In genomic region chr10:87342704-87343258, GRCh38 we compare ENCODE assay signal across 8 cellular contexts. TPM values are rescaled to one million over a fixed set of nuclear protein-coding genes. Genes with fewer than 3 reads are reported as not detected.
A peak's percentile ranks its signal among the peaks of the same experiment; 100 is the strongest.
DNase-seq lines count a peak whose midpoint lies in the region; ATAC-seq and TF ChIP-seq lines count a peak whose summit lies in the region.
"Not testable (repeated sequence)": the region's sequence is repeated elsewhere in the genome, so short reads cannot be mapped to it uniquely, and the experiment has no call there.

No MANE protein-coding gene starts in this region.

- not testable (repeated sequence) for H3K9me3 Mint-ChIP-seq in T-helper 1 cell treated with Interleukin-12 subunit alpha and Interleukin-12 subunit beta and Interleukin-4 antibody, amounts not matched to agents 30 μg/mL and 1 μg/mL, for 36 hours; activated naive CD8-positive, alpha-beta T cell treated with anti-CD3 and anti-CD28 coated beads, Interleukin-2, amount 50 U/mL, for 24 hours; progenitor cell of endocrine pancreas (ENCODE audit: low read depth)

- not testable (repeated sequence) for H3K36me3 ChIP-seq in tibial artery

- H3K4me1 ChIP-seq in tibial artery, result peaks cover 0 to 13% (median 3%) of the 10 kb centered on the region in 4 donors

- peaks cover 18% of the 10 kb centered on the region for H3K4me1 Mint-ChIP-seq in T-helper 1 cell treated with Interleukin-12 subunit alpha and Interleukin-12 subunit beta and Interleukin-4 antibody, amounts not matched to agents 30 μg/mL and 1 μg/mL, for 36 hours (ENCODE audit: low read depth)
- peaks cover 18% of the 10 kb centered on the region for H3K4me1 Mint-ChIP-seq in activated naive CD8-positive, alpha-beta T cell treated with anti-CD3 and anti-CD28 coated beads, Interleukin-2, amount 50 U/mL, for 24 hours
- peaks cover 15% of the 10 kb centered on the region for H3K4me1 Mint-ChIP-seq in progenitor cell of endocrine pancreas (ENCODE audit: low read depth)

- H3K27ac ChIP-seq in tibial artery, result peak overlapping the region; percentile 85 to 86

- TF ChIP-seq CTCF in GM12875 (IDR thresholded peaks at IDR 0.05; ENCODE audit: borderline replicate concordance, insufficient read depth, low read depth, low read length) (peak; percentile 55), progenitor cell of endocrine pancreas (IDR thresholded peaks at IDR 0.05; ENCODE audit: unreplicated experiment) (peak; percentile 58), tibial artery (IDR thresholded peaks at IDR 0.05) (peak; percentile 40 to 57)

- peak overlapping the region; percentile 80 for H3K27ac Mint-ChIP-seq in T-helper 1 cell treated with Interleukin-12 subunit alpha and Interleukin-12 subunit beta and Interleukin-4 antibody, amounts not matched to agents 30 μg/mL and 1 μg/mL, for 36 hours
- H3K27ac Mint-ChIP-seq in activated naive CD8-positive, alpha-beta T cell treated with anti-CD3 and anti-CD28 coated beads, Interleukin-2, amount 50 U/mL, for 24 hours, result peak overlapping the region; percentile 84
- peak overlapping the region; percentile 98 for H3K27ac Mint-ChIP-seq in progenitor cell of endocrine pancreas

- DNase-seq in NCI-H1105 (lab: John Stamatoyannopoulos, UW), result peak; percentile 46
- DNase-seq in activated naive CD8-positive, alpha-beta T cell treated with anti-CD3 and anti-CD28 coated beads, Interleukin-2, amount 50 U/mL, for 24 hours, result peak; percentile 86
- DNase-seq in left cardiac atrium, result peak; percentile 86
- peak; percentile 70 for DNase-seq in progenitor cell of endocrine pancreas (ENCODE audit: low spot score, unreplicated experiment)
- peak; percentile 77 to 86 for DNase-seq in tibial artery

- intact Hi-C loops in left cardiac atrium (cut with DNase I); tibial artery (cut with DNase I; ENCODE audit: low total_unique reads): not testable (repeated sequence)

- peak overlapping the region; percentile 78 for H3K4me3 Mint-ChIP-seq in T-helper 1 cell treated with Interleukin-12 subunit alpha and Interleukin-12 subunit beta and Interleukin-4 antibody, amounts not matched to agents 30 μg/mL and 1 μg/mL, for 36 hours
- H3K4me3 Mint-ChIP-seq in activated naive CD8-positive, alpha-beta T cell treated with anti-CD3 and anti-CD28 coated beads, Interleukin-2, amount 50 U/mL, for 24 hours, result peak overlapping the region; percentile 80
- peak overlapping the region; percentile 90 for H3K4me3 Mint-ChIP-seq in progenitor cell of endocrine pancreas (ENCODE audit: low read depth)

- ATAC-seq in HG02763 (IDR thresholded peaks at IDR 0.05; ENCODE audit: unreplicated experiment) (peak; percentile 71), left cardiac atrium (peak; percentile 85 to 90)
- peak; percentile 81 for ATAC-seq in activated naive CD8-positive, alpha-beta T cell treated with anti-CD3 and anti-CD28 coated beads, Interleukin-2, amount 50 U/mL, for 24 hours

- not testable (repeated sequence) for H3K9me3 ChIP-seq in tibial artery

- not testable (repeated sequence) for H3K27me3 ChIP-seq in tibial artery

- H3K36me3 Mint-ChIP-seq in T-helper 1 cell treated with Interleukin-12 subunit alpha and Interleukin-12 subunit beta and Interleukin-4 antibody, amounts not matched to agents 30 μg/mL and 1 μg/mL, for 36 hours (ENCODE audit: low read depth); activated naive CD8-positive, alpha-beta T cell treated with anti-CD3 and anti-CD28 coated beads, Interleukin-2, amount 50 U/mL, for 24 hours (ENCODE audit: low read depth); progenitor cell of endocrine pancreas (ENCODE audit: insufficient read depth): not testable (repeated sequence)

- not testable (repeated sequence) for H3K27me3 Mint-ChIP-seq in T-helper 1 cell treated with Interleukin-12 subunit alpha and Interleukin-12 subunit beta and Interleukin-4 antibody, amounts not matched to agents 30 μg/mL and 1 μg/mL, for 36 hours (ENCODE audit: low read depth); activated naive CD8-positive, alpha-beta T cell treated with anti-CD3 and anti-CD28 coated beads, Interleukin-2, amount 50 U/mL, for 24 hours; progenitor cell of endocrine pancreas

- H3K4me3 ChIP-seq in GM12875 (ENCODE audit: low read depth, low read length) (peak overlapping the region; percentile 66), tibial artery (peak overlapping the region; percentile 61 to 64)

RNA-seq across cellular contexts. Expression of gene NUTM2D, which starts 14.8 kb away (rescaled TPM):
- total RNA-seq in left cardiac atrium (1 to 10 TPM; 3.5 to 4.2 TPM), progenitor cell of endocrine pancreas (9.8 and 10.7 TPM in 2 replicates)

Comparison
In these comparisons a context has a peak if more than half of its experiments do, and no peak if none do; other contexts are left out.
1. Peak in every context shown above with its lines: DNase-seq, ATAC-seq, H3K4me3 ChIP-seq and H3K27ac ChIP-seq.